ENCODE assay signal across 21 cellular contexts in the genomic region with DNA sequence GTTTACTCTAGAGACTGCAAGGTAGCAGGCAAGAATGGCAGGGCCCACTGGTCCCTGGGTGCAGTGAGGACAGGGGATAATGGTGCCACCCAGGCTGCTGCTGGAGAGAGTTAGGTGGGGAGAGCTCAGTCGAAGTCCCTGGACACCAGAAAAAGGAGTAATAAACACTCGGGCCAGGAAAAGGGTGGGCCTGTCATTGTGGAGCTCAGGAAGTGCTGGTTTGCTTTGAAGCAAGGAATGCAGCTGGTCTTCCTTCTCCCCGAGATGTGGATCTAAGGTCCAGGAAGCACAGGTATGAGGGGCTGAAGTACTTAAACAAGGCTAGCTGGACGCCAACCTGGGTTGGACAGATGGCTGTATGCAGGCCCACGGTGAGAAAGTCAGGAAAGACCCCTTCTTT.
"Had no signal": no experiment of that assay in that cellular context is flagged by ENCODE, and none has a peak within 500 bp of the region (broad histone marks: within the 10 kb centered on the region; RNA-seq: fewer than 3 reads in every experiment).

No MANE protein-coding gene starts in this region.

- ATAC-seq: activated CD4-positive, alpha-beta T cell treated with anti-CD3 and anti-CD28 coated beads for 36 hours; activated CD8-positive, alpha-beta memory T cell treated with anti-CD3 and anti-CD28 coated beads, Interleukin-2, amount 10 ng/mL, durations not matched to agents 7 days and 5 days; naive thymus-derived CD4-positive, alpha-beta T cell; psoas muscle had no signal

- H3K27me3 Mint-ChIP-seq: activated B cell treated with CpG ODN at 0.5 μM for 24 hours had no signal

- H3K4me3 Mint-ChIP-seq: activated B cell treated with CpG ODN at 0.5 μM for 24 hours; activated CD4-positive, alpha-beta memory T cell treated with anti-CD3 and anti-CD28 coated beads for 36 hours; activated CD4-positive, alpha-beta T cell treated with anti-CD3 and anti-CD28 coated beads for 36 hours; activated CD8-positive, alpha-beta memory T cell treated with anti-CD3 and anti-CD28 coated beads, Interleukin-2, amount 10 ng/mL, durations not matched to agents 7 days and 5 days; activated naive CD4-positive, alpha-beta T cell treated with anti-CD3 and anti-CD28 coated beads, Interleukin-2, amount 10 ng/mL, durations not matched to agents 7 days and 5 days; naive thymus-derived CD4-positive, alpha-beta T cell; T-helper 1 cell treated with Interleukin-12 subunit alpha and Interleukin-12 subunit beta and Interleukin-4 antibody, amounts not matched to agents 30 μg/mL and 1 μg/mL, for 36 hours had no signal

- H3K27me3 ChIP-seq: dorsolateral prefrontal cortex, neutrophil, ovary, upper lobe of left lung had no signal

- H3K27ac Mint-ChIP-seq: activated B cell treated with CpG ODN at 0.5 μM for 24 hours; activated CD4-positive, alpha-beta memory T cell treated with anti-CD3 and anti-CD28 coated beads for 36 hours; activated CD4-positive, alpha-beta T cell treated with anti-CD3 and anti-CD28 coated beads for 36 hours; activated CD8-positive, alpha-beta memory T cell treated with anti-CD3 and anti-CD28 coated beads, Interleukin-2, amount 10 ng/mL, durations not matched to agents 7 days and 5 days; activated naive CD4-positive, alpha-beta T cell treated with anti-CD3 and anti-CD28 coated beads, Interleukin-2, amount 10 ng/mL, durations not matched to agents 7 days and 5 days; naive thymus-derived CD4-positive, alpha-beta T cell; T-helper 1 cell treated with Interleukin-12 subunit alpha and Interleukin-12 subunit beta and Interleukin-4 antibody, amounts not matched to agents 30 μg/mL and 1 μg/mL, for 36 hours had no signal

- DNase-seq: activated B cell treated with CpG ODN at 0.5 μM for 24 hours; activated CD4-positive, alpha-beta memory T cell treated with anti-CD3 and anti-CD28 coated beads for 36 hours; activated CD4-positive, alpha-beta T cell treated with anti-CD3 and anti-CD28 coated beads for 36 hours; activated CD8-positive, alpha-beta memory T cell treated with anti-CD3 and anti-CD28 coated beads, Interleukin-2, amount 10 ng/mL, durations not matched to agents 7 days and 5 days; activated effector memory CD4-positive, alpha-beta T cell treated with anti-CD3 and anti-CD28 coated beads, Interleukin-2, amount 50 U/mL, for 16 hours; activated naive CD4-positive, alpha-beta T cell treated with anti-CD3 and anti-CD28 coated beads, Interleukin-2, amount 10 ng/mL, durations not matched to agents 7 days and 5 days; activated T-cell treated with anti-CD3 and anti-CD28 coated beads for 4 hours; central memory CD4-positive, alpha-beta T cell; dorsolateral prefrontal cortex; naive thymus-derived CD4-positive, alpha-beta T cell; ovary; psoas muscle; right cardiac atrium; stimulated activated CD4-positive, alpha-beta T cell treated with anti-CD3 and anti-CD28 coated beads, Interleukin-4, amount 100 ng/mL, for 24 hours; stimulated activated naive CD4-positive, alpha-beta T cell treated with Interleukin-2 at 50 U/mL for 16 hours; T1000; upper lobe of left lung had no signal

- H3K36me3 ChIP-seq: neutrophil, ovary, thoracic aorta, upper lobe of left lung had no signal

- H3K9me3 Mint-ChIP-seq: activated B cell treated with CpG ODN at 0.5 μM for 24 hours; activated CD4-positive, alpha-beta memory T cell treated with anti-CD3 and anti-CD28 coated beads for 36 hours; activated naive CD4-positive, alpha-beta T cell treated with anti-CD3 and anti-CD28 coated beads, Interleukin-2, amount 10 ng/mL, durations not matched to agents 7 days and 5 days; T-helper 1 cell treated with Interleukin-12 subunit alpha and Interleukin-12 subunit beta and Interleukin-4 antibody, amounts not matched to agents 30 μg/mL and 1 μg/mL, for 36 hours had no signal

- H3K27ac ChIP-seq: dorsolateral prefrontal cortex, neutrophil, ovary, psoas muscle, thoracic aorta, upper lobe of left lung had no signal

- H3K4me1 Mint-ChIP-seq: activated B cell treated with CpG ODN at 0.5 μM for 24 hours; activated CD4-positive, alpha-beta T cell treated with anti-CD3 and anti-CD28 coated beads for 36 hours; activated CD8-positive, alpha-beta memory T cell treated with anti-CD3 and anti-CD28 coated beads, Interleukin-2, amount 10 ng/mL, durations not matched to agents 7 days and 5 days; activated naive CD4-positive, alpha-beta T cell treated with anti-CD3 and anti-CD28 coated beads, Interleukin-2, amount 10 ng/mL, durations not matched to agents 7 days and 5 days had no signal

- H3K4me3 ChIP-seq: dorsolateral prefrontal cortex, lung, ovary, psoas muscle, thoracic aorta, upper lobe of left lung had no signal

- H3K4me1 ChIP-seq: psoas muscle had no signal

- H3K36me3 Mint-ChIP-seq: activated CD4-positive, alpha-beta memory T cell treated with anti-CD3 and anti-CD28 coated beads for 36 hours; activated CD8-positive, alpha-beta memory T cell treated with anti-CD3 and anti-CD28 coated beads, Interleukin-2, amount 10 ng/mL, durations not matched to agents 7 days and 5 days; activated naive CD4-positive, alpha-beta T cell treated with anti-CD3 and anti-CD28 coated beads, Interleukin-2, amount 10 ng/mL, durations not matched to agents 7 days and 5 days; naive thymus-derived CD4-positive, alpha-beta T cell had no signal

- H3K9me3 ChIP-seq: neutrophil, ovary, psoas muscle, thoracic aorta, upper lobe of left lung had no signal
